In the genomic region with DNA sequence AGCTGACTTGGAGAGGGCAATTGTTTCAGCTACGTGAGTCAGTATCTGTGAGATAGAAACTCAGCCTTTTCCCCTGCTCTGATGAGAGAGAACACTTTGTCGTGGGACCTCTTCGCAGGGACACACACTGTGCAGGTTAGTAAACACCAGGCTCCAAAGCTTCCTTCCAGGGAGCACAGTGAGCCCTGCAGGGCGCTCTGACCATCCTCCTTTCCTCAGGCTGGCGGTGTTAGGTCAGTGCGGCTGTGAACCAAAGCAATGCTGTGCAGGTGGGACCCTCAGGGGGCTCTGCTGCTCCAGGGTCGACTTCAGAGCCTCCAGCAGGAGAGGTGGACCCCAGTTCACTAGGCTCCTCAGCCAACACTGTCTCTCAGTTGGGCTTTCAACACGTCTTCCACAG, we compare ENCODE assay signal across 16 cellular contexts.
DNase-seq lines count a peak whose midpoint lies in the region; ATAC-seq and TF ChIP-seq lines count a peak whose summit lies in the region.
"Had no signal": no experiment of that assay in that cellular context is flagged by ENCODE, and none has a peak within 500 bp of the region (broad histone marks: within the 10 kb centered on the region; RNA-seq: fewer than 3 reads in every experiment).

No MANE protein-coding gene starts in this region.

- WGBS in HUES64, result 51% methylated on average over 8 of the region's 8 CpGs

- no peak for ATAC-seq in lower lobe of right lung
- no peak for ATAC-seq in stimulated activated naive CD8-positive, alpha-beta T cell treated with anti-CD3 and anti-CD28 coated beads, Interleukin-15, Interleukin-2, amounts not matched to agents 100 U/mL and 50 U/mL, for 24 hours
- ATAC-seq: CD8-positive, alpha-beta T cell had no signal

- intact Hi-C loops in lower lobe of right lung (cut with DNase I), result no loop called here

- H3K27me3 Mint-ChIP-seq in osteocyte (ENCODE audit: unreplicated experiment) (no peaks in the 10 kb centered on the region), HFFc6 (ENCODE audit: insufficient read depth) (no peaks in the 10 kb centered on the region)

- H3K4me1 Mint-ChIP-seq in osteocyte (ENCODE audit: unreplicated experiment) (peaks cover 10% of the 10 kb centered on the region), HFFc6 (ENCODE audit: low read depth) (peaks cover 12% of the 10 kb centered on the region)
- H3K4me1 Mint-ChIP-seq: CD14-positive monocyte had no signal

- H3K27ac ChIP-seq in HUES64 (ENCODE audit: low read depth, low read length) (peak overlapping the region; percentile 46; the same call in 1 of the 2 replicates), lower lobe of right lung (no peak overlapping the region)
- H3K27ac ChIP-seq: 22Rv1 had no signal

- H3K4me1 ChIP-seq in HUES64 (ENCODE audit: insufficient read depth, low read length), result peaks cover 23% of the 10 kb centered on the region
- H3K4me1 ChIP-seq in iPS-15b (ENCODE audit: control insufficient read depth, insufficient read depth, low read length), result peaks cover 19% of the 10 kb centered on the region
- no peaks in the 10 kb centered on the region for H3K4me1 ChIP-seq in lower lobe of right lung

- peak; percentile 53 for DNase-seq in ELF-1 (ENCODE audit: low read depth, low spot score)
- DNase-seq in osteocyte (ENCODE audit: extremely low spot score, unreplicated experiment), result peak; percentile 51
- DNase-seq in pons (ENCODE audit: low spot score), result no peak
- DNase-seq in HFFc6, result no peak
- DNase-seq in lower lobe of right lung, result no peak
- DNase-seq in stimulated activated naive CD8-positive, alpha-beta T cell treated with anti-CD3 and anti-CD28 coated beads, Interleukin-15, Interleukin-2, amounts not matched to agents 100 U/mL and 50 U/mL, for 24 hours, result no peak
- DNase-seq: Caco-2; CD8-positive, alpha-beta T cell; DND-41; GF-D8; IMR-90; KBM-7 had no signal

- TF ChIP-seq CTCF in osteocyte (IDR thresholded peaks at IDR 0.05), result no peak
- TF ChIP-seq CTCF in HFFc6 (IDR thresholded peaks at IDR 0.05), result no peak
- no peak for TF ChIP-seq CTCF in lower lobe of right lung (IDR thresholded peaks at IDR 0.05)

- H3K4me3 Mint-ChIP-seq in osteocyte (ENCODE audit: unreplicated experiment), result no peak overlapping the region
- H3K4me3 Mint-ChIP-seq in HFFc6, result no peak overlapping the region
- H3K4me3 Mint-ChIP-seq: CD14-positive monocyte; CD8-positive, alpha-beta T cell had no signal

- H3K36me3 Mint-ChIP-seq in osteocyte (ENCODE audit: unreplicated experiment) (no peaks in the 10 kb centered on the region), HFFc6 (ENCODE audit: low read depth) (no peaks in the 10 kb centered on the region)
- H3K36me3 Mint-ChIP-seq: CD8-positive, alpha-beta T cell had no signal

- H3K9me3 Mint-ChIP-seq in osteocyte (ENCODE audit: unreplicated experiment) (no peaks in the 10 kb centered on the region), HFFc6 (no peaks in the 10 kb centered on the region)
- H3K9me3 Mint-ChIP-seq: CD14-positive monocyte; CD8-positive, alpha-beta T cell had no signal

- H3K9ac ChIP-seq in HUES64 (ENCODE audit: low read depth, low read length) (no peak overlapping the region), iPS-15b (ENCODE audit: low read depth, low read length) (peak overlapping the region; percentile 32)

- H3K4me3 ChIP-seq in HUES64 (ENCODE audit: low read length), result no peak overlapping the region
- no peak overlapping the region for H3K4me3 ChIP-seq in iPS-15b (ENCODE audit: low read depth, low read length)
- H3K4me3 ChIP-seq in lower lobe of right lung, result no peak overlapping the region

- no peaks in the 10 kb centered on the region for H3K27me3 ChIP-seq in HUES64 (ENCODE audit: insufficient read depth, low read length)
- no peaks in the 10 kb centered on the region for H3K27me3 ChIP-seq in iPS-15b (ENCODE audit: control insufficient read depth, insufficient read depth, low read length)
- H3K27me3 ChIP-seq in lower lobe of right lung (ENCODE audit: low read depth), result no peaks in the 10 kb centered on the region

- no peaks in the 10 kb centered on the region for H3K9me3 ChIP-seq in HUES64 (ENCODE audit: insufficient read depth, low read depth, low read length)
- H3K9me3 ChIP-seq in iPS-15b (ENCODE audit: control insufficient read depth, insufficient read depth, low read length), result no peaks in the 10 kb centered on the region
- H3K9me3 ChIP-seq in lower lobe of right lung, result no peaks in the 10 kb centered on the region
- H3K9me3 ChIP-seq: Caco-2 had no signal

- H3K27ac Mint-ChIP-seq in osteocyte (ENCODE audit: unreplicated experiment) (no peak overlapping the region), HFFc6 (no peak overlapping the region)
- H3K27ac Mint-ChIP-seq: CD14-positive monocyte; CD8-positive, alpha-beta T cell had no signal

- H3K36me3 ChIP-seq in HUES64 (ENCODE audit: insufficient read depth, low read length) (no peaks in the 10 kb centered on the region), iPS-15b (ENCODE audit: control insufficient read depth, insufficient read depth, low read length) (no peaks in the 10 kb centered on the region), lower lobe of right lung (no peaks in the 10 kb centered on the region)

Comparison
In these comparisons a context has a peak if more than half of its experiments do, and no peak if none do; other contexts are left out.
1. DNase-seq: peak in ELF-1 (single experiment) and osteocyte (single experiment); none in pons (single experiment), HFFc6 (single experiment), lower lobe of right lung (single experiment) and stimulated activated naive CD8-positive, alpha-beta T cell treated with anti-CD3 and anti-CD28 coated beads, Interleukin-15, Interleukin-2, amounts not matched to agents 100 U/mL and 50 U/mL, for 24 hours (single experiment).